In the genomic region with DNA sequence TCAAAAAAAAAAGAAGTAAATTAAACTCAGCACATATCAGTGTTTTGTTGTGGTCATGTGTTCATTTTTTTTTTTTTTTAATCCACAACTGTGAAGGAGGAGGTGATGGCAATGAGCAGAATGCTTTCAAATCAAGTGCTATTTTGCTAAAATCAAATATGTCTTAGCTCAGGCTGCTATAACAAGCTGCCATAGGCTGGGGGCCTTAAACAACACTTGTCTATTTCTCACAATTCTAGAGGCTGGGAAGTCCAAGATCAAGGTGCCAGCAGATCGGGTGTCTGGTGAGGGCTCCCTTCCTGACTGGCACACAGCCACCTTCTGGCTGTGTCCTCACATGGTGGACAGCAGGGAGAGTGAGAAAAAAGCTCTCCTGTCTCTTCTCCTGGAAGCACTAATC, we compare ENCODE assay signal across 10 cellular contexts.
A peak's percentile ranks its signal among the peaks of the same experiment; 100 is the strongest.
DNase-seq lines count a peak whose midpoint lies in the region; TF ChIP-seq lines count a peak whose summit lies in the region.
"Had no signal": no experiment of that assay in that cellular context is flagged by ENCODE, and none has a peak within 500 bp of the region (broad histone marks: within the 10 kb centered on the region; RNA-seq: fewer than 3 reads in every experiment).

No MANE protein-coding gene starts in this region.

- H3K9me3 Mint-ChIP-seq in MCF 10A (ENCODE audit: unreplicated experiment): peaks cover 7% of the 10 kb centered on the region
- H3K9me3 Mint-ChIP-seq in glutamatergic neuron (ENCODE audit: unreplicated experiment): peaks cover 8% of the 10 kb centered on the region

- H3K9ac ChIP-seq in mammary epithelial cell (ENCODE audit: insufficient read depth, low read length) (no peak overlapping the region), mucosa of rectum (ENCODE audit: low read depth in 1 of 2, low read length in 2 of 2) (peak overlapping the region in 1 of 2 donors; percentile 32)

- H3K79me2 ChIP-seq in mammary epithelial cell (ENCODE audit: insufficient read depth, low read length): peaks cover 11% of the 10 kb centered on the region

- dilution Hi-C loops in mammary epithelial cell (cut with HindIII; ENCODE audit: low sequenced_read_pairs): no loop called here

- H3K4me1 ChIP-seq in mammary epithelial cell (ENCODE audit: insufficient read depth, low read length) (peaks cover 10% of the 10 kb centered on the region), breast epithelium (peaks cover 0 to 7% of the 10 kb centered on the region in 2 donors), mucosa of rectum (ENCODE audit: control insufficient read depth in 2 of 2, insufficient read depth in 2 of 2, low read length in 2 of 2) (peaks cover 19 to 26% of the 10 kb centered on the region in 2 donors), vagina (peaks cover 37% of the 10 kb centered on the region), uterus (no peaks in the 10 kb centered on the region)

- CTCF ChIA-PET in MCF 10A (lab: Yijun Ruan, JAX) (no interaction called here), mammary epithelial cell (lab: Charles Lee; ENCODE audit: low non-redundant PET) (no interaction called here)

- POLR2A ChIA-PET in MCF 10A (lab: Yijun Ruan, JAX): interaction anchor here (1.5 to 1.7 kb wide), 2 partner anchors 16 to 18 kb away, joined by 4 to 6 read pairs; no protein-coding TSS in a partner anchor

- H3K4me2 ChIP-seq in mammary epithelial cell (ENCODE audit: insufficient read depth, low read depth, low read length): no peak overlapping the region

- 92% methylated on average over 1 of the region's 1 CpG for WGBS in mammary epithelial cell (ENCODE audit: low coverage, missing lambda C conversion rate)

- in situ Hi-C loops in mammary epithelial cell (cut with MboI; ENCODE audit: low sequenced_read_pairs in 2 of 2): no loop called here

- no peaks in the 10 kb centered on the region for H3K27me3 Mint-ChIP-seq in MCF 10A (ENCODE audit: insufficient read depth, unreplicated experiment)
- no peaks in the 10 kb centered on the region for H3K27me3 Mint-ChIP-seq in glutamatergic neuron (ENCODE audit: unreplicated experiment)

- no peak overlapping the region for H2AFZ ChIP-seq in mammary epithelial cell (ENCODE audit: low read depth, low read length)

- H3K4me3 Mint-ChIP-seq in MCF 10A (ENCODE audit: unreplicated experiment) (no peak overlapping the region), glutamatergic neuron (ENCODE audit: unreplicated experiment) (no peak overlapping the region)

- H3K27me3 ChIP-seq in mammary epithelial cell (ENCODE audit: insufficient read depth, low read length): no peaks in the 10 kb centered on the region
- H3K27me3 ChIP-seq in breast epithelium: no peaks in the 10 kb centered on the region
- H3K27me3 ChIP-seq in mucosa of rectum (ENCODE audit: control insufficient read depth in 2 of 2, insufficient read depth in 2 of 2, low read length in 2 of 2): no peaks in the 10 kb centered on the region
- H3K27me3 ChIP-seq in vagina: no peaks in the 10 kb centered on the region
- no peaks in the 10 kb centered on the region for H3K27me3 ChIP-seq in uterus

- H3K9me3 ChIP-seq in mammary epithelial cell (replicated peaks; ENCODE audit: insufficient read depth, low read length) (no peaks in the 10 kb centered on the region), breast epithelium (no peaks in the 10 kb centered on the region), mucosa of rectum (ENCODE audit: control insufficient read depth in 2 of 2, low read length in 2 of 2) (no peaks in the 10 kb centered on the region), vagina (no peaks in the 10 kb centered on the region), uterus (no peaks in the 10 kb centered on the region)

- intact Hi-C loops in MCF 10A (cut with micrococcal nuclease): no loop called here
- intact Hi-C loops in mammary epithelial cell (cut with micrococcal nuclease): no loop called here
- intact Hi-C loops in breast epithelium (cut with DNase I; ENCODE audit: low total_unique reads): no loop called here
- intact Hi-C loops in vagina (cut with DNase I): no loop called here
- intact Hi-C loops in uterus (cut with DNase I; ENCODE audit: low total_unique reads): no loop called here

- TF ChIP-seq CTCF in MCF 10A (IDR thresholded peaks at IDR 0.05; ENCODE audit: unreplicated experiment): no peak
- TF ChIP-seq CTCF in mammary epithelial cell (conservative IDR thresholded peaks at IDR 0.05 in 1 of 2, IDR thresholded peaks at IDR 0.05 in 1 of 2; ENCODE audit: extremely low read depth in 1 of 2, insufficient read depth in 1 of 2, low read depth in 1 of 2, low read length in 2 of 2): no peak
- TF ChIP-seq CTCF in breast epithelium (IDR thresholded peaks at IDR 0.05): no peak
- no peak for TF ChIP-seq CTCF in vagina (IDR thresholded peaks at IDR 0.05)
- TF ChIP-seq CTCF in uterus (IDR thresholded peaks at IDR 0.05): no peak
- no peak for TF ChIP-seq CTCF in glutamatergic neuron (IDR thresholded peaks at IDR 0.05; ENCODE audit: partially characterized antibody, unreplicated experiment)

- BruUV-seq in MCF 10A (replicated peaks; lab: Mats Ljungman, UMichigan) (no TSS peak), mammary epithelial cell (replicated peaks; lab: Mats Ljungman, UMichigan) (no TSS peak)

- TF ChIP-seq POLR2A in breast epithelium (IDR thresholded peaks at IDR 0.05) (no peak), vagina (IDR thresholded peaks at IDR 0.05) (no peak), uterus (IDR thresholded peaks at IDR 0.05) (no peak)

- H3K4me3 ChIP-seq in mammary epithelial cell (replicated peaks in 1 of 3; ENCODE audit: insufficient read depth in 1 of 3, low read depth in 2 of 3, low read length in 3 of 3): no peak overlapping the region
- H3K4me3 ChIP-seq in breast epithelium: no peak overlapping the region
- H3K4me3 ChIP-seq in mucosa of rectum (ENCODE audit: low read length in 2 of 2): peak overlapping the region in 1 of 2 donors; percentile 28
- H3K4me3 ChIP-seq in vagina: no peak overlapping the region
- no peak overlapping the region for H3K4me3 ChIP-seq in uterus

- H3K36me3 Mint-ChIP-seq in MCF 10A (ENCODE audit: insufficient read depth, unreplicated experiment) (no peaks in the 10 kb centered on the region), glutamatergic neuron (ENCODE audit: unreplicated experiment) (peaks cover 18% of the 10 kb centered on the region)

- H3K4me1 Mint-ChIP-seq in MCF 10A (ENCODE audit: insufficient read depth, unreplicated experiment): peaks cover 15% of the 10 kb centered on the region
- peaks cover 5% of the 10 kb centered on the region for H3K4me1 Mint-ChIP-seq in glutamatergic neuron (ENCODE audit: low read depth, unreplicated experiment)

- H3K27ac Mint-ChIP-seq in MCF 10A (ENCODE audit: low read depth, unreplicated experiment): peak overlapping the region; percentile 87
- H3K27ac Mint-ChIP-seq in glutamatergic neuron (ENCODE audit: unreplicated experiment): no peak overlapping the region

- H3K36me3 ChIP-seq in mammary epithelial cell (ENCODE audit: insufficient read depth, low read length): no peaks in the 10 kb centered on the region
- no peaks in the 10 kb centered on the region for H3K36me3 ChIP-seq in breast epithelium
- peaks cover 2 to 18% of the 10 kb centered on the region in 2 donors for H3K36me3 ChIP-seq in mucosa of rectum (ENCODE audit: control insufficient read depth in 2 of 2, insufficient read depth in 2 of 2, low read length in 2 of 2)
- no peaks in the 10 kb centered on the region for H3K36me3 ChIP-seq in vagina
- H3K36me3 ChIP-seq in uterus: no peaks in the 10 kb centered on the region

- no peak for DNase-seq in MCF 10A (ENCODE audit: unreplicated experiment)
- no peak for DNase-seq in mammary epithelial cell
- DNase-seq in breast epithelium (ENCODE audit: low spot score in 2 of 2): no peak
- DNase-seq in vagina (ENCODE audit: extremely low spot score in 2 of 2): no peak
- no peak for DNase-seq in uterus
- DNase-seq in glutamatergic neuron: no peak
- DNase-seq in NCI-H510A treated with DMSO at 0.1 percent for 48 hours (lab: John Stamatoyannopoulos, UW): no peak
- DNase-seq: activated CD4-positive, CD25-positive, alpha-beta regulatory T cell; stimulated activated CD8-positive, alpha-beta memory T cell treated with anti-CD3 and anti-CD28 coated beads, Interleukin-4, amount 100 ng/mL, for 48 hours had no signal

- H3K27ac ChIP-seq in mammary epithelial cell (ENCODE audit: insufficient read depth, low read depth, low read length): no peak overlapping the region
- H3K27ac ChIP-seq in breast epithelium: peak overlapping the region; percentile 79
- H3K27ac ChIP-seq in mucosa of rectum (ENCODE audit: low read depth in 2 of 2, low read length in 2 of 2): peak overlapping the region; percentile 26 to 70
- peak overlapping the region; percentile 61 for H3K27ac ChIP-seq in vagina
- no peak overlapping the region for H3K27ac ChIP-seq in uterus

- H4K20me1 ChIP-seq in mammary epithelial cell (ENCODE audit: insufficient read depth, low read length): no peaks in the 10 kb centered on the region

Comparison
In these comparisons a context has a peak if more than half of its experiments do, and no peak if none do; other contexts are left out.
1. H3K27ac ChIP-seq: peak in breast epithelium (2 of 2), mucosa of rectum (2 of 2) and vagina (single experiment); none in mammary epithelial cell (single experiment) and uterus (0 of 2).